Comparison of ENCODE assay signal across 1 cellular context in genomic region chr9:105254226-105254625, GRCh38.
TF ChIP-seq lines count a peak whose summit lies in the region.

No MANE protein-coding gene starts in this region.

TF ChIP-seq in K562, 482 proteins besides CTCF, POLR2A, EP300 and RAD21:
- TF ChIP-seq ZNF316 (IDR thresholded peaks at IDR 0.05) (0 out of 2 replicates have a peak, but pooled peaks have one; percentile 8), BRD9 (IDR thresholded peaks at IDR 0.05; ENCODE audit: low read depth, partially characterized antibody) (no peak)
TF ChIP-seq in K562: peak in this region for 1.
